In genomic region chr14:22589096-22589839, GRCh38 we compare ENCODE assay signal across 8 cellular contexts. TPM values are rescaled to one million over a fixed set of nuclear protein-coding genes. Genes with fewer than 3 reads are reported as not detected.
DNase-seq lines count a peak whose midpoint lies in the region; ATAC-seq, FAIRE-seq and TF ChIP-seq lines count a peak whose summit lies in the region.

Gene DAD1 (minus strand): TSS chr14:22589224. CDS start chr14:22589157, 67 bp downstream.

- peaks cover 32% of the 10 kb centered on the region for H3K4me1 Mint-ChIP-seq in astrocyte (ENCODE audit: low read depth, unreplicated experiment)

- intact Hi-C loops in right cardiac atrium (cut with DNase I) = no loop called here
- intact Hi-C loops in uterus (cut with DNase I; ENCODE audit: low total_unique reads) = no loop called here

- H3K4me1 ChIP-seq in astrocyte (ENCODE audit: insufficient read depth, low read length) (peaks cover 20% of the 10 kb centered on the region), right cardiac atrium (ENCODE audit: control insufficient read depth, insufficient read depth, low read length) (no peaks in the 10 kb centered on the region), uterus (peaks cover 0 to 4% of the 10 kb centered on the region in 2 donors)

- H3K79me2 ChIP-seq in astrocyte (ENCODE audit: insufficient read depth, low read length) = peaks cover 48% of the 10 kb centered on the region

- FAIRE-seq in astrocyte (lab: Jason Lieb, UNC) = peak; percentile 72

- H3K4me3 Mint-ChIP-seq in astrocyte (ENCODE audit: unreplicated experiment) = peak within 1 kb of the TSS; percentile 95

- peak within 1 kb of the TSS; percentile 88 for H3K4me2 ChIP-seq in astrocyte (ENCODE audit: low read length)

- peak; percentile 97 for DNase-seq in NCI-H2029 (lab: John Stamatoyannopoulos, UW)
- peak; percentile 99 for DNase-seq in T-helper 22 cell (ENCODE audit: low read depth)
- DNase-seq in astrocyte (ENCODE audit: low read depth) = peak; percentile 98
- DNase-seq in right cardiac atrium = peak; percentile 98 to 99 (median 99)
- peak; percentile 98 for DNase-seq in pulmonary artery endothelial cell (ENCODE audit: low read depth, low spot score)
- peak; percentile 99 for DNase-seq in uterus

- peaks cover 5% of the 10 kb centered on the region for H3K36me3 Mint-ChIP-seq in astrocyte (ENCODE audit: low read depth, unreplicated experiment)

- peak within 1 kb of the TSS; percentile 82 for H2AFZ ChIP-seq in astrocyte (ENCODE audit: low read depth, low read length)

- ATAC-seq in GM18505 (IDR thresholded peaks at IDR 0.05; ENCODE audit: unreplicated experiment) (peak; percentile 89), HG02973 (IDR thresholded peaks at IDR 0.05; ENCODE audit: unreplicated experiment) (peak; percentile 86), right cardiac atrium (peak; percentile 99 to 100)

- under 1% methylated on average over 44 of the region's 44 CpGs for WGBS in right cardiac atrium

- H3K27me3 Mint-ChIP-seq in astrocyte (ENCODE audit: low read depth, unreplicated experiment) = peaks cover 6% of the 10 kb centered on the region

- TF ChIP-seq POLR2A in GM18505 (IDR thresholded peaks at IDR 0.05; ENCODE audit: borderline replicate concordance, extremely low read depth, insufficient read depth, insufficient read length) = peak; percentile 97
- peak; percentile 78 to 93 for TF ChIP-seq POLR2A in uterus (IDR thresholded peaks at IDR 0.05)

- H3K36me3 ChIP-seq in astrocyte (ENCODE audit: insufficient read depth, low read length) (no peaks in the 10 kb centered on the region), uterus (no peaks in the 10 kb centered on the region)

- no peak for TF ChIP-seq CTCF in astrocyte (IDR thresholded peaks at IDR 0.05; ENCODE audit: insufficient read depth, low read depth, low read length)
- TF ChIP-seq CTCF in uterus (IDR thresholded peaks at IDR 0.05) = no peak

- peaks cover 24% of the 10 kb centered on the region for H4K20me1 ChIP-seq in astrocyte (ENCODE audit: insufficient read depth, low read length)

- peak within 1 kb of the TSS; percentile 99 for H3K27ac Mint-ChIP-seq in astrocyte (ENCODE audit: unreplicated experiment)

- H3K27ac ChIP-seq in astrocyte (ENCODE audit: low read depth, low read length) (peak within 1 kb of the TSS; percentile 95), right cardiac atrium (ENCODE audit: low read length) (peak within 1 kb of the TSS; percentile 96), uterus (peak within 1 kb of the TSS; percentile 91 to 92)

- H3K9ac ChIP-seq in astrocyte (ENCODE audit: low read length) = peak within 1 kb of the TSS; percentile 97

- no peaks in the 10 kb centered on the region for H3K9me3 Mint-ChIP-seq in astrocyte (ENCODE audit: unreplicated experiment)

- H3K4me3 ChIP-seq in astrocyte (ENCODE audit: insufficient read depth, low read depth, low read length) (peak within 1 kb of the TSS; percentile 97), right cardiac atrium (ENCODE audit: low read length) (peak within 1 kb of the TSS; percentile 91), uterus (peak within 1 kb of the TSS; percentile 82 to 96)

- H3K9me3 ChIP-seq in astrocyte (ENCODE audit: insufficient read depth, low read depth, low read length) (no peaks in the 10 kb centered on the region), right cardiac atrium (ENCODE audit: control insufficient read depth, low read length) (no peaks in the 10 kb centered on the region), uterus (no peaks in the 10 kb centered on the region)

- peaks cover 4% of the 10 kb centered on the region for H3K27me3 ChIP-seq in astrocyte (ENCODE audit: insufficient read depth, low read length)
- no peaks in the 10 kb centered on the region for H3K27me3 ChIP-seq in right cardiac atrium (ENCODE audit: control insufficient read depth, insufficient read depth)
- H3K27me3 ChIP-seq in uterus = no peaks in the 10 kb centered on the region

RNA-seq across cellular contexts. Expression of gene DAD1, which starts in this region (rescaled TPM):
- total RNA-seq in astrocyte (302 and 319 TPM in 2 replicates), right cardiac atrium (100 to 1,000 TPM; 122 to 168 (median 158) TPM), pulmonary artery endothelial cell (278 and 353 TPM in 2 replicates), uterus (100 to 1,000 TPM in 3 of 4 donors, 10 to 100 TPM in 1; 92.2 to 375 (median 207) TPM)
- polyA plus RNA-seq in right cardiac atrium = 220 TPM

Comparison
In these comparisons a context has a peak if more than half of its experiments do, and no peak if none do; other contexts are left out.
1. Peak in every context shown above with its lines: DNase-seq, ATAC-seq, H3K4me3 ChIP-seq and H3K27ac ChIP-seq.